Comparison of ENCODE assay signal across 2 cellular contexts in the genomic region with DNA sequence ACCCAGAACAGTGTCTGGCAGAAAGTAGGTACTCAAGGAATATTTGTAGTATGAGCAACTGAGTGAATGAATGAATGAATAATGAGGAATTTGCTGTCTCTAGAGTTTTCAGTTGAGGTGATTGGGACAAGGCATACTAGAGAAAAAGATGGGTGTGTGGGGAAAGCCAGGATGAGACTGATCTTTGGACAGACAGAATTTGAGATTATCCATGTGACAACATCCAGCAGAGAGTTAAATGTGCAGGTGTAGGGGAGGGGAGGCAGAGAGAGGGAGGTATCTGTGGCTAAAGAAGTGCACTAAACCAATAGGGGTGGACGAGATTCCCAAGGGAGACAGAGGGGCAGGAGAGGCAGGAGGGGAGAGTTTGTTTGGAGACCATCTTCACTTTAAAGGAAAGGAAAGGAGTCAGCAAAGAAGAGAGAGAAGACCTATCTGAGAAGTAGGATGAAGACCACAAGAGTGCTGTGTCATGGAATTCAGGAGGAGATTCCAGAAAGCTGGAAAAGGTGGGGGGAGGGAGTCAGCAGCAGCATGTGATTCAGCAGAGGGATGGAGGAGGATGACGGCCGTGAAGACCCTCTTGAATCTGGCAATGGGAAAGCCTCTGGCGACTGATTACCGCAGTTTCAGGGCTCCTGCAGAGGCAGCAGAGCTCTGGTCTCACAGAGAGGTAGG.
A peak's percentile ranks its signal among the peaks of the same experiment; 100 is the strongest.
TF ChIP-seq lines count a peak whose summit lies in the region.

No MANE protein-coding gene starts in this region.

TF ChIP-seq in HepG2, 621 proteins besides CTCF, POLR2A, EP300 and RAD21:
- TF ChIP-seq HNF4A (CRISPR knock-in tag; IDR thresholded peaks at IDR 0.05) = peak; percentile 42; the same call in 1 of the 2 replicates
- no peak for TF ChIP-seq HMGXB3 (CRISPR knock-in tag; IDR thresholded peaks at IDR 0.05; ENCODE audit: borderline replicate concordance)
- TF ChIP-seq, protein P1, sequence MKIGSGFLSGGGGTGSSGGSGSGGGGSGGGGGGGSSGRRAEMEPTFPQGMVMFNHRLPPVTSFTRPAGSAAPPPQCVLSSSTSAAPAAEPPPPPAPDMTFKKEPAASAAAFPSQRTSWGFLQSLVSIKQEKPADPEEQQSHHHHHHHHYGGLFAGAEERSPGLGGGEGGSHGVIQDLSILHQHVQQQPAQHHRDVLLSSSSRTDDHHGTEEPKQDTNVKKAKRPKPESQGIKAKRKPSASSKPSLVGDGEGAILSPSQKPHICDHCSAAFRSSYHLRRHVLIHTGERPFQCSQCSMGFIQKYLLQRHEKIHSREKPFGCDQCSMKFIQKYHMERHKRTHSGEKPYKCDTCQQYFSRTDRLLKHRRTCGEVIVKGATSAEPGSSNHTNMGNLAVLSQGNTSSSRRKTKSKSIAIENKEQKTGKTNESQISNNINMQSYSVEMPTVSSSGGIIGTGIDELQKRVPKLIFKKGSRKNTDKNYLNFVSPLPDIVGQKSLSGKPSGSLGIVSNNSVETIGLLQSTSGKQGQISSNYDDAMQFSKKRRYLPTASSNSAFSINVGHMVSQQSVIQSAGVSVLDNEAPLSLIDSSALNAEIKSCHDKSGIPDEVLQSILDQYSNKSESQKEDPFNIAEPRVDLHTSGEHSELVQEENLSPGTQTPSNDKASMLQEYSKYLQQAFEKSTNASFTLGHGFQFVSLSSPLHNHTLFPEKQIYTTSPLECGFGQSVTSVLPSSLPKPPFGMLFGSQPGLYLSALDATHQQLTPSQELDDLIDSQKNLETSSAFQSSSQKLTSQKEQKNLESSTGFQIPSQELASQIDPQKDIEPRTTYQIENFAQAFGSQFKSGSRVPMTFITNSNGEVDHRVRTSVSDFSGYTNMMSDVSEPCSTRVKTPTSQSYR (CRISPR knock-in tag; IDR thresholded peaks at IDR 0.05; ENCODE audit: borderline replicate concordance) = peak; percentile 65; the same call in 1 of the 2 replicates
- no peak for TF ChIP-seq ZNF605 (CRISPR knock-in tag; IDR thresholded peaks at IDR 0.05)
- TF ChIP-seq WIZ (CRISPR knock-in tag; IDR thresholded peaks at IDR 0.05) = no peak
- 0 out of 4 replicates have a peak, but pooled peaks of 1 of the 2 experiments have one; percentile 13 for TF ChIP-seq MAFK (conservative IDR thresholded peaks at IDR 0.05 in 1 of 2, IDR thresholded peaks at IDR 0.05 in 1 of 2; ENCODE audit: low read length in 2 of 2)
- TF ChIP-seq, protein P2, sequence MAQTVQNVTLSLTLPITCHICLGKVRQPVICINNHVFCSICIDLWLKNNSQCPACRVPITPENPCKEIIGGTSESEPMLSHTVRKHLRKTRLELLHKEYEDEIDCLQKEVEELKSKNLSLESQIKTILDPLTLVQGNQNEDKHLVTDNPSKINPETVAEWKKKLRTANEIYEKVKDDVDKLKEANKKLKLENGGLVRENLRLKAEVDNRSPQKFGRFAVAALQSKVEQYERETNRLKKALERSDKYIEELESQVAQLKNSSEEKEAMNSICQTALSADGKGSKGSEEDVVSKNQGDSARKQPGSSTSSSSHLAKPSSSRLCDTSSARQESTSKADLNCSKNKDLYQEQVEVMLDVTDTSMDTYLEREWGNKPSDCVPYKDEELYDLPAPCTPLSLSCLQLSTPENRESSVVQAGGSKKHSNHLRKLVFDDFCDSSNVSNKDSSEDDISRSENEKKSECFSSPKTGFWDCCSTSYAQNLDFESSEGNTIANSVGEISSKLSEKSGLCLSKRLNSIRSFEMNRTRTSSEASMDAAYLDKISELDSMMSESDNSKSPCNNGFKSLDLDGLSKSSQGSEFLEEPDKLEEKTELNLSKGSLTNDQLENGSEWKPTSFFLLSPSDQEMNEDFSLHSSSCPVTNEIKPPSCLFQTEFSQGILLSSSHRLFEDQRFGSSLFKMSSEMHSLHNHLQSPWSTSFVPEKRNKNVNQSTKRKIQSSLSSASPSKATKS (CRISPR knock-in tag; IDR thresholded peaks at IDR 0.05) = no peak
- 0 out of 2 replicates have a peak, but pooled peaks have one; percentile 35 for TF ChIP-seq ZBTB33 (CRISPR knock-in tag; IDR thresholded peaks at IDR 0.05)
- TF ChIP-seq SATB2 (CRISPR knock-in tag; IDR thresholded peaks at IDR 0.05) = no peak
- TF ChIP-seq, protein P3, sequence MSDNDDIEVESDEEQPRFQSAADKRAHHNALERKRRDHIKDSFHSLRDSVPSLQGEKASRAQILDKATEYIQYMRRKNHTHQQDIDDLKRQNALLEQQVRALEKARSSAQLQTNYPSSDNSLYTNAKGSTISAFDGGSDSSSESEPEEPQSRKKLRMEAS (IDR thresholded peaks at IDR 0.05) = no peak
- TF ChIP-seq ZNF230 (CRISPR knock-in tag; IDR thresholded peaks at IDR 0.05) = no peak
TF ChIP-seq in HepG2: peak in this region for 4.

TF ChIP-seq in H1, 55 proteins besides CTCF, POLR2A, EP300 and RAD21:
- TF ChIP-seq TAF7 (optimal IDR thresholded peaks at IDR 0.05; ENCODE audit: borderline replicate concordance, low read depth, low read length) = no peak
- TF ChIP-seq FOSL1 (IDR thresholded peaks at IDR 0.05; ENCODE audit: insufficient read depth, low read depth, low read length) = no peak
- no peak for TF ChIP-seq KDM1A (IDR thresholded peaks at IDR 0.05; ENCODE audit: borderline replicate concordance, low read length)
- no peak for TF ChIP-seq PHF8 (conservative IDR thresholded peaks at IDR 0.05; ENCODE audit: low read depth, low read length)
- no peak for TF ChIP-seq SRF (IDR thresholded peaks at IDR 0.05; ENCODE audit: low read depth, low read length)
- TF ChIP-seq BRCA1 (IDR thresholded peaks at IDR 0.05; ENCODE audit: low read depth, low read length) = no peak
- no peak for TF ChIP-seq JUND (IDR thresholded peaks at IDR 0.05; ENCODE audit: low read length)
- peak; percentile 78 for TF ChIP-seq BACH1 (IDR thresholded peaks at IDR 0.05; ENCODE audit: low read length)
